Comparison of ENCODE assay signal across 34 cellular contexts in genomic region chr17:76034433-76035185, GRCh38. TPM values are rescaled to one million over a fixed set of nuclear protein-coding genes. Genes with fewer than 3 reads are reported as not detected.
DNase-seq lines count a peak whose midpoint lies in the region; TF ChIP-seq lines count a peak whose summit lies in the region.
"Had no signal": no experiment of that assay in that cellular context is flagged by ENCODE, and none has a peak within 500 bp of the region (broad histone marks: within the 10 kb centered on the region; RNA-seq: fewer than 3 reads in every experiment).

No MANE protein-coding gene starts in this region.

- H3K9me3 ChIP-seq in muscle layer of duodenum (ENCODE audit: control insufficient read depth in 1 of 2, low read length in 2 of 2) (no peaks in the 10 kb centered on the region), stomach smooth muscle (ENCODE audit: control insufficient read depth in 2 of 2, low read length in 2 of 2) (no peaks in the 10 kb centered on the region), stomach (no peaks in the 10 kb centered on the region)
- H3K9me3 ChIP-seq: body of pancreas, esophagus squamous epithelium, heart right ventricle, right atrium auricular region, tibial artery had no signal

- H3K36me3 ChIP-seq in muscle layer of duodenum (ENCODE audit: control insufficient read depth in 1 of 2, insufficient read depth in 2 of 2, low read length in 2 of 2) (peaks cover 10 to 15% of the 10 kb centered on the region in 2 donors), stomach smooth muscle (ENCODE audit: control insufficient read depth in 2 of 2, insufficient read depth in 2 of 2, low read length in 2 of 2) (peaks cover 0 to 5% of the 10 kb centered on the region in 2 donors), stomach (peaks cover 11 to 23% (median 18%) of the 10 kb centered on the region in 4 donors)

- no peak for TF ChIP-seq CTCF in stomach (IDR thresholded peaks at IDR 0.05)

- H3K4me1 ChIP-seq in muscle layer of duodenum (ENCODE audit: control insufficient read depth in 1 of 2, insufficient read depth in 2 of 2, low read length in 2 of 2) (peaks cover 2 to 32% of the 10 kb centered on the region in 2 donors), stomach smooth muscle (ENCODE audit: control insufficient read depth, insufficient read depth, low read length) (peaks cover 45% of the 10 kb centered on the region), stomach (peaks cover under 1 to 43% (median 8%) of the 10 kb centered on the region in 4 donors)
- H3K4me1 ChIP-seq: foreskin keratinocyte, tibial artery had no signal

- DNase-seq in DMS 273 (lab: John Stamatoyannopoulos, UW; ENCODE audit: unreplicated experiment) (peak; percentile 78), DMS 273 treated with DMSO at 0.1 percent for 48 hours (lab: John Stamatoyannopoulos, UW) (no peak), NCI-H1694 treated with DMSO at 0.1 percent for 48 hours (lab: John Stamatoyannopoulos, UW) (peak; percentile 29), stomach (no peak), NCI-H748 (lab: John Stamatoyannopoulos, UW; ENCODE audit: unreplicated experiment) (no peak), NCI-H345 (lab: John Stamatoyannopoulos, UW) (no peak)
- DNase-seq: activated CD4-positive, alpha-beta T cell treated with anti-CD3 and anti-CD28 coated beads, Interleukin-2, amount 50 U/mL, for 48 hours; activated naive CD4-positive, alpha-beta T cell; body of pancreas; cerebellar nuclear complex; dermis blood vessel endothelial cell; esophagus squamous epithelium; foreskin keratinocyte; GOT3; heart right ventricle; midbrain; NCI-H1048; NCI-H187 treated with DMSO at 0.1 percent for 48 hours; NCI-H526 treated with DMSO at 0.1 percent for 48 hours; PC-3; stimulated activated CD4-positive, alpha-beta T cell treated with anti-CD3 and anti-CD28 coated beads, Interleukin-1b, Interleukin-23, amount 100 ng/mL, for 48 hours; stimulated activated naive CD8-positive, alpha-beta T cell treated with anti-CD3 and anti-CD28 coated beads, Interleukin-15, amount 100 ng/mL, for 72 hours; tibial artery had no signal

- H3K27ac ChIP-seq in muscle layer of duodenum (ENCODE audit: low read length) (peak overlapping the region; percentile 37), stomach smooth muscle (ENCODE audit: low read length) (peak overlapping the region; percentile 69), stomach (peak overlapping the region in 2 of 5 donors; percentile 42 to 77)
- H3K27ac ChIP-seq: 22Rv1, body of pancreas, esophagus squamous epithelium, foreskin keratinocyte, heart right ventricle, parathyroid adenoma, right atrium auricular region, SK-N-MC, tibial artery had no signal

- H3K27me3 ChIP-seq in muscle layer of duodenum (ENCODE audit: low read depth, low read length) (no peaks in the 10 kb centered on the region), stomach smooth muscle (ENCODE audit: control insufficient read depth in 1 of 2, insufficient read depth in 2 of 2, low read length in 2 of 2) (no peaks in the 10 kb centered on the region), stomach (no peaks in the 10 kb centered on the region)
- H3K27me3 ChIP-seq: body of pancreas, esophagus squamous epithelium, foreskin keratinocyte, heart right ventricle, right atrium auricular region, tibial artery had no signal

- no peak for TF ChIP-seq POLR2A in stomach (IDR thresholded peaks at IDR 0.05)

- intact Hi-C loops in stomach (cut with DNase I; ENCODE audit: low total_unique reads): no loop called here

- no peak for TF ChIP-seq EP300 in stomach (IDR thresholded peaks at IDR 0.05)

- H3K4me3 ChIP-seq in muscle layer of duodenum (ENCODE audit: low read depth in 1 of 2, low read length in 2 of 2) (no peak overlapping the region), stomach smooth muscle (ENCODE audit: low read length in 2 of 2) (no peak overlapping the region), stomach (no peak overlapping the region)
- H3K4me3 ChIP-seq: body of pancreas, esophagus squamous epithelium, heart right ventricle, right atrium auricular region, SK-N-MC, tibial artery had no signal

- peak overlapping the region in 1 of 2 donors; percentile 49 for H3K9ac ChIP-seq in stomach smooth muscle (ENCODE audit: low read length in 2 of 2)
- H3K9ac ChIP-seq: parathyroid adenoma had no signal

- 71 to 89% (median 86%) methylated on average over 10 of the region's 10 CpGs for WGBS in stomach, 5 donors

RNA-seq across cellular contexts. Expression of gene EVPL, which starts 7.5 kb away (rescaled TPM):
- 10 to 100 TPM in 2 of 5 donors, 1 to 10 TPM in 3; 1.2 to 89.8 (median 9.7) TPM for total RNA-seq in stomach
- 100 to 1,000 TPM in 1 of 3 donors, 1 to 10 TPM in 2; 1.8 to 105 (median 8.2) TPM for polyA plus RNA-seq in stomach
- total RNA-seq: HT1080 had no signal
- polyA plus RNA-seq: CD14-positive monocyte, neural cell had no signal

RNA-seq across cellular contexts. Expression of gene CDK3, which starts 34.0 kb away (rescaled TPM):
- 10 to 100 TPM in 1 of 5 donors, 1 to 10 TPM in 3, not detected in 1; 3.1 to 20.4 (median 7.3) TPM for total RNA-seq in stomach
- polyA plus RNA-seq in stomach: 10 to 100 TPM in 1 of 3 donors, 1 to 10 TPM in 2; 7.3 to 17.2 (median 8.2) TPM
- polyA plus RNA-seq: CD14-positive monocyte had no signal

RNA-seq across cellular contexts. Expression of gene SRP68, which starts 37.7 kb away (rescaled TPM):
- total RNA-seq in stomach: 10 to 100 TPM; 24.6 to 49.8 (median 47.8) TPM
- 10 to 100 TPM; 36.9 to 46.4 (median 39.3) TPM for polyA plus RNA-seq in stomach

RNA-seq across cellular contexts. Expression of gene GALR2, which starts 40.0 kb away (rescaled TPM):
- not detected for total RNA-seq in stomach
- under 1 TPM in 1 of 3 donors, not detected in 2; 0.48 TPM for polyA plus RNA-seq in stomach
- total RNA-seq: dermis blood vessel endothelial cell, heart right ventricle, kidney, right atrium auricular region had no signal
- polyA plus RNA-seq: neural cell had no signal

RNA-seq across cellular contexts. Expression of gene ZACN, which starts 44.4 kb away (rescaled TPM):
- total RNA-seq in stomach: not detected
- polyA plus RNA-seq in stomach: 1 to 10 TPM in 2 of 3 donors, under 1 TPM in 1; 1.00 to 1.9 (median 1.4) TPM
- total RNA-seq: body of pancreas, dermis blood vessel endothelial cell, esophagus squamous epithelium, foreskin keratinocyte, heart right ventricle, lower leg skin, right atrium auricular region had no signal
- polyA plus RNA-seq: CD14-positive monocyte, neural cell had no signal

Comparison
In these comparisons a context has a peak if more than half of its experiments do, and no peak if none do; other contexts are left out.
1. DNase-seq: peak in DMS 273 (single experiment) and NCI-H1694 treated with DMSO at 0.1 percent for 48 hours (single experiment); none in DMS 273 treated with DMSO at 0.1 percent for 48 hours (single experiment), stomach (single experiment), NCI-H748 (single experiment) and NCI-H345 (single experiment).